11 cellular contexts compared by ENCODE assay signal in the genomic region with DNA sequence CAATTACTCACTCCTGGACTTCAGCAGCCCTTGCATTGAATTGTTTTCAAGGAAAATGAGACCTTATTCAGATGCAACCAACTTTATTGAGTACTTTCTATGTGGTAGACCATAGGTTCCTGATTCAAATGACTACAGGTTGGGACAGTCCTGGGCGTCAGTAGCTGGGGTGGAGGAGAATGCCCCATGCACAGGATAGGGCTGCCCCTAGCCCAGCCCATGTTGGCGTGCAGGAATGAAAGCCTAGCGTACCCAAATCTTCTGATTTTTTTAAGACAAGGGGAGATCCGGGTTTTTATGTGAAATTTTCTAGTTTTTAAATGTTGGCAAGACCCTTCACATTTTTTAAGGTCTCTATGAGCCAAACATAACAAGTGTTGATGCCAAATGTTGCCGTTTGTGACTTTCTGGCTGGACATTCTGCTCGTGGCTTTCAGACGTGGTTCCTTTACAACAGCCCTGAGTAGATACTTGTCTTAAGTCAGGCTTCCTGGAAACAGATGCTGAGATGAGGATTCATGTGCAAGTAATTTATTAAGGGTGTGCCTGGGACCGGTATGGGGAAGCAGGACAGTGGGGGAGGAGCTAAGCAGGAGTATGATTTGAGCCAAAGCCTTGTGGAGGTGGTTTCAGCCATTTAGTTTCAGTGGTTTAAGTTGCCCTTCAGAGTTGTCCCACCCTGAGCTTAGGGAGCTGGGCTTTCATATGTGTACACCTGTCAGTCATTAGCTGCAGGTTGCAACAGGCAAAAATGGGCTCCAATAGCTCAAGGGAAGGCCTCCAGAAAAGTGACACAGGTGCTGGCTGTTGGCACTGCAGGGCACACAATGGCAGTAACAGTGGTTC.
A peak's percentile ranks its signal among the peaks of the same experiment; 100 is the strongest.
DNase-seq lines count a peak whose midpoint lies in the region; ATAC-seq and TF ChIP-seq lines count a peak whose summit lies in the region.
"Had no signal": no experiment of that assay in that cellular context is flagged by ENCODE, and none has a peak within 500 bp of the region (broad histone marks: within the 10 kb centered on the region; RNA-seq: fewer than 3 reads in every experiment).

No MANE protein-coding gene starts in this region.

- H3K36me3 ChIP-seq in heart right ventricle, result no peaks in the 10 kb centered on the region

- peak overlapping the region in 3 of 10 donors; percentile 22 to 31 (median 25) for H3K27ac ChIP-seq in heart right ventricle

- H3K9me3 Mint-ChIP-seq in activated naive CD8-positive, alpha-beta T cell treated with anti-CD3 and anti-CD28 coated beads for 36 hours, result no peaks in the 10 kb centered on the region

- peak; percentile 85 for ATAC-seq in GM18498 (IDR thresholded peaks at IDR 0.05; ENCODE audit: unreplicated experiment)
- ATAC-seq in GM21529 (IDR thresholded peaks at IDR 0.05; ENCODE audit: unreplicated experiment), result peak; percentile 80
- peak; percentile 46 for ATAC-seq in HG03558 (IDR thresholded peaks at IDR 0.05; ENCODE audit: extremely low read depth, unreplicated experiment)
- ATAC-seq in heart right ventricle, result peak in 7 of 8 donors; percentile 48 to 79 (median 68)

- H3K9me3 ChIP-seq in heart right ventricle, result no peaks in the 10 kb centered on the region

- H3K4me1 ChIP-seq in heart right ventricle, result peaks cover 0 to 40% (median 5%) of the 10 kb centered on the region in 9 donors

- no peaks in the 10 kb centered on the region for H3K27me3 ChIP-seq in heart right ventricle

- DNase-seq in heart right ventricle, result peak in 1 of 2 donors; percentile 12
- DNase-seq in activated CD8-positive, alpha-beta memory T cell treated with anti-CD3 and anti-CD28 coated beads, Interleukin-2, amount 50 U/mL, for 4 hours, result no peak
- DNase-seq in activated naive CD8-positive, alpha-beta T cell treated with anti-CD3 and anti-CD28 coated beads for 36 hours, result no peak
- no peak for DNase-seq in 8988T
- no peak for DNase-seq in dermis blood vessel endothelial cell
- DNase-seq: activated effector memory CD4-positive, alpha-beta T cell treated with Interleukin-2 at 50 U/mL for 16 hours; retina; stimulated activated CD8-positive, alpha-beta memory T cell treated with anti-CD3 and anti-CD28 coated beads, Interleukin-4, amount 100 ng/mL, for 48 hours had no signal

- no peak for TF ChIP-seq CTCF in heart right ventricle (IDR thresholded peaks at IDR 0.05)

- no peak overlapping the region for H3K27ac Mint-ChIP-seq in activated naive CD8-positive, alpha-beta T cell treated with anti-CD3 and anti-CD28 coated beads for 36 hours

- no peaks in the 10 kb centered on the region for H3K4me1 Mint-ChIP-seq in activated naive CD8-positive, alpha-beta T cell treated with anti-CD3 and anti-CD28 coated beads for 36 hours

- no peaks in the 10 kb centered on the region for H3K27me3 Mint-ChIP-seq in activated naive CD8-positive, alpha-beta T cell treated with anti-CD3 and anti-CD28 coated beads for 36 hours

- H3K4me3 ChIP-seq in heart right ventricle, result no peak overlapping the region

- WGBS in heart right ventricle, 2 donors, result 46 to 62% methylated on average over 8 of the region's 8 CpGs

- intact Hi-C loops in heart right ventricle (cut with DNase I), result loop anchor here in 1 of 10 donors (10.0 kb wide), 1 partner anchor 61 kb away; no protein-coding TSS in a partner anchor

- H3K36me3 Mint-ChIP-seq in activated naive CD8-positive, alpha-beta T cell treated with anti-CD3 and anti-CD28 coated beads for 36 hours, result no peaks in the 10 kb centered on the region

- no peak overlapping the region for H3K4me3 Mint-ChIP-seq in activated naive CD8-positive, alpha-beta T cell treated with anti-CD3 and anti-CD28 coated beads for 36 hours
